ENCODE assay signal across 25 cellular contexts in the genomic region with DNA sequence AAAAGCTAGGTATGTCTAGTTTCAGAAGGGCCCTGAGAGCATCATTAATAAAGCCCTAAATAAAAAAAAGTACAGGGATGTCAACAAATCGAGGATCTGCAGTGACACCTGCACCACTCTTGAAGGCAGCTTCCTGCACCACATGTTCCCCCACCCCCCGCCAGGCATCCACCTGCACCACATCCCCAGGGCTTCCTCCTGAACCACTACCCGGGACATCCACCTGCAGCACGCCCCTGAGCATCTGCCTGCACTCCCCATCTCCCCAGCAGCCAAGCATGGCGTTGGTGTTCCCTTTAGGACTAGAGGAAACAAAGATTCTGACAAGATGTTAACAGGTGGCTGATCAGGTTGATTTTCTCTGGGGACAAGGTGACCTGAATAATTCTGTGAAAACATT. TPM values are rescaled to one million over a fixed set of nuclear protein-coding genes. Genes with fewer than 3 reads are reported as not detected.
"Had no signal": no experiment of that assay in that cellular context is flagged by ENCODE, and none has a peak within 500 bp of the region (broad histone marks: within the 10 kb centered on the region; RNA-seq: fewer than 3 reads in every experiment).

No MANE protein-coding gene starts in this region.

- H3K27ac Mint-ChIP-seq: activated CD4-positive, alpha-beta T cell treated with anti-CD3 and anti-CD28 coated beads, Interleukin-2, amount 10 ng/mL, durations not matched to agents 24 days and 14 days; activated CD8-positive, alpha-beta T cell treated with anti-CD3 and anti-CD28 coated beads, Interleukin-2, amount 10 ng/mL, durations not matched to agents 7 days and 5 days; activated naive CD8-positive, alpha-beta T cell treated with anti-CD3 and anti-CD28 coated beads for 36 hours; activated T-helper 1 cell treated with anti-CD3 and anti-CD28 coated beads, Interleukin-12 subunit alpha, Interleukin-12 subunit beta, Interleukin-2, Interleukin-4 antibody, amounts not matched to agents 30 ng/mL and 10 ng/mL and 1 ng/mL, durations not matched to agents 14 hours and 24 hours and 36 hours; effector memory CD8-positive, alpha-beta T cell; natural killer cell; T-helper 17 cell had no signal

- H3K4me3 ChIP-seq: breast epithelium, colonic mucosa, dorsolateral prefrontal cortex, prostate gland, upper lobe of left lung had no signal

- H3K27me3 Mint-ChIP-seq: activated CD4-positive, alpha-beta T cell treated with anti-CD3 and anti-CD28 coated beads, Interleukin-2, amount 10 ng/mL, durations not matched to agents 24 days and 14 days; activated naive CD8-positive, alpha-beta T cell treated with anti-CD3 and anti-CD28 coated beads for 36 hours; central memory CD8-positive, alpha-beta T cell; effector memory CD8-positive, alpha-beta T cell; T-helper 17 cell had no signal

- H3K36me3 ChIP-seq: breast epithelium, colonic mucosa, prostate gland, upper lobe of left lung had no signal

- H3K27me3 ChIP-seq: breast epithelium, colonic mucosa, dorsolateral prefrontal cortex, upper lobe of left lung had no signal

- H3K27ac ChIP-seq: breast epithelium, colonic mucosa, dorsolateral prefrontal cortex, prostate gland, upper lobe of left lung had no signal

- H3K4me1 ChIP-seq: breast epithelium, colonic mucosa, prostate gland, upper lobe of left lung had no signal

- H3K4me1 Mint-ChIP-seq: activated CD4-positive, alpha-beta T cell treated with anti-CD3 and anti-CD28 coated beads, Interleukin-2, amount 10 ng/mL, durations not matched to agents 24 days and 14 days; central memory CD8-positive, alpha-beta T cell; natural killer cell; T-helper 17 cell had no signal

- ATAC-seq: activated CD4-positive, CD25-positive, alpha-beta regulatory T cell treated with anti-CD3 and anti-CD28 coated beads, Interleukin-2, amount 50 U/mL, for 24 hours; activated CD8-positive, alpha-beta T cell treated with anti-CD3 and anti-CD28 coated beads, Interleukin-2, amount 10 ng/mL, durations not matched to agents 7 days and 5 days; effector memory CD8-positive, alpha-beta T cell; esophagus mucosa; left ventricle myocardium superior; natural killer cell; stimulated activated naive CD8-positive, alpha-beta T cell treated with anti-CD3 and anti-CD28 coated beads, Interleukin-15, Interleukin-2, amounts not matched to agents 100 U/mL and 50 U/mL, for 24 hours; T-helper 17 cell had no signal

- FAIRE-seq: endothelial cell of umbilical vein, frontal cortex had no signal

- H3K36me3 Mint-ChIP-seq: activated naive CD8-positive, alpha-beta T cell treated with anti-CD3 and anti-CD28 coated beads for 36 hours had no signal

- H3K9me3 ChIP-seq: breast epithelium, colonic mucosa, prostate gland, upper lobe of left lung had no signal

- DNase-seq: activated CD4-positive, alpha-beta T cell treated with anti-CD3 and anti-CD28 coated beads, Interleukin-2, amount 10 ng/mL, durations not matched to agents 24 days and 14 days; activated CD8-positive, alpha-beta T cell treated with anti-CD3 and anti-CD28 coated beads, Interleukin-2, amount 10 ng/mL, durations not matched to agents 7 days and 5 days; activated gamma-delta T cell treated with Interleukin-2 at 50 U/mL for 16 hours; activated naive CD8-positive, alpha-beta T cell treated with anti-CD3 and anti-CD28 coated beads for 36 hours; colonic mucosa; effector memory CD8-positive, alpha-beta T cell; hippocampal formation; left ventricle myocardium superior; mammary epithelial cell; midbrain; natural killer cell; stimulated activated CD4-positive, alpha-beta T cell treated with anti-CD3 and anti-CD28 coated beads, Interleukin-12 subunit alpha, Interleukin-12 subunit beta, amount 100 ng/mL, for 4 hours; stimulated activated CD4-positive, alpha-beta T cell treated with anti-CD3 and anti-CD28 coated beads, Interleukin-4, amount 100 ng/mL, for 4 hours; stimulated activated naive CD8-positive, alpha-beta T cell treated with anti-CD3 and anti-CD28 coated beads, Interleukin-15, Interleukin-2, amounts not matched to agents 100 U/mL and 50 U/mL, for 24 hours; T-helper 17 cell had no signal

- H3K4me3 Mint-ChIP-seq: activated CD4-positive, alpha-beta T cell treated with anti-CD3 and anti-CD28 coated beads, Interleukin-2, amount 10 ng/mL, durations not matched to agents 24 days and 14 days; activated CD8-positive, alpha-beta T cell treated with anti-CD3 and anti-CD28 coated beads, Interleukin-2, amount 10 ng/mL, durations not matched to agents 7 days and 5 days; activated naive CD8-positive, alpha-beta T cell treated with anti-CD3 and anti-CD28 coated beads for 36 hours; activated T-helper 1 cell treated with anti-CD3 and anti-CD28 coated beads, Interleukin-12 subunit alpha, Interleukin-12 subunit beta, Interleukin-2, Interleukin-4 antibody, amounts not matched to agents 30 ng/mL and 10 ng/mL and 1 ng/mL, durations not matched to agents 14 hours and 24 hours and 36 hours; central memory CD8-positive, alpha-beta T cell; effector memory CD8-positive, alpha-beta T cell; natural killer cell; T-helper 17 cell had no signal

RNA-seq across cellular contexts. Expression of a gene that starts 55.2 kb away (rescaled TPM):
- total RNA-seq: activated CD8-positive, alpha-beta T cell treated with anti-CD3 and anti-CD28 coated beads, Interleukin-2, amount 10 ng/mL, durations not matched to agents 7 days and 5 days; activated naive CD8-positive, alpha-beta T cell treated with anti-CD3 and anti-CD28 coated beads for 36 hours; endothelial cell of umbilical vein; left ventricle myocardium superior; natural killer cell had no signal
- polyA plus RNA-seq: mammary epithelial cell had no signal
